In the genomic region with DNA sequence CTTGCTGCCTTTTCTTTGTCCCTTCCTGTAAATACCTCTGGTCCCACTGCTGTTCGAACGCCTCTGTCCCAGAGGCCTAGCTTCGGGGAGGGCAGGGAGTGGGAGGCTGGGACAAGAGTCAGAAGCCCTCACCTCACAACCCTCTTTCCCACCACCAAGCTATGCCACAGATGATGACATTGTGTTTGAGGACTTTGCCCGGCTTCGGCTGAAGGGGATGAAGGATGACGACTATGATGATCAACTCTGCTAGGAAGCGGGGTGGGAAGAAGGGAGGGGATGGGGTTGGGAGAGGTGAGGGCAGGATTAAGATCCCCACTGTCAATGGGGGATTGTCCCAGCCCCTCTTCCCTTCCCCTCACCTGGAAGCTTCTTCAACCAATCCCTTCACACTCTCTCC, we compare ENCODE assay signal across 19 cellular contexts. TPM values are rescaled to one million over a fixed set of nuclear protein-coding genes. Genes with fewer than 3 reads are reported as not detected.
DNase-seq lines count a peak whose midpoint lies in the region; ATAC-seq, FAIRE-seq and TF ChIP-seq lines count a peak whose summit lies in the region.
"Had no signal": no experiment of that assay in that cellular context is flagged by ENCODE, and none has a peak within 500 bp of the region (broad histone marks: within the 10 kb centered on the region; RNA-seq: fewer than 3 reads in every experiment).

No MANE protein-coding gene starts in this region.

- ATAC-seq in right cardiac atrium (no peak), WTC11 (no peak), lower lobe of right lung (no peak), HG03342 (IDR thresholded peaks at IDR 0.05; ENCODE audit: unreplicated experiment) (no peak)

- FAIRE-seq in frontal cortex (lab: Jason Lieb, UNC), result no peak
- FAIRE-seq: endometrium had no signal

- peak overlapping the region; percentile 21 for H3K27ac ChIP-seq in right cardiac atrium (ENCODE audit: low read length)
- peak overlapping the region in 1 of 2 donors; percentile 52 for H3K27ac ChIP-seq in right atrium auricular region
- peak overlapping the region; percentile 72 for H3K27ac ChIP-seq in lower lobe of right lung
- H3K27ac ChIP-seq: neural progenitor cell had no signal

- H3K27me3 ChIP-seq in right cardiac atrium (ENCODE audit: control insufficient read depth, insufficient read depth), result no peaks in the 10 kb centered on the region
- H3K27me3 ChIP-seq in right atrium auricular region, result no peaks in the 10 kb centered on the region
- no peaks in the 10 kb centered on the region for H3K27me3 ChIP-seq in lower lobe of right lung (ENCODE audit: low read depth)
- H3K27me3 ChIP-seq: MG63, neural progenitor cell had no signal

- H3K4me1 Mint-ChIP-seq in WTC11, result no peaks in the 10 kb centered on the region
- H3K4me1 Mint-ChIP-seq: neural progenitor cell had no signal

- H3K4me3 Mint-ChIP-seq in WTC11, result no peak overlapping the region
- H3K4me3 Mint-ChIP-seq: activated naive CD8-positive, alpha-beta T cell treated with anti-CD3 and anti-CD28 coated beads, Interleukin-2, amount 10 ng/mL, durations not matched to agents 7 days and 5 days; central memory CD8-positive, alpha-beta T cell; neural progenitor cell; stimulated activated naive B cell treated with anti-CD40 and anti-IgM and Interleukin-4, amounts not matched to agents 10 μg/mL and 1 μg/mL and 100 μg/mL, for 72 hours had no signal

- H3K36me3 Mint-ChIP-seq in WTC11, result peaks cover 27% of the 10 kb centered on the region

- 94% methylated on average over 7 of the region's 7 CpGs for WGBS in right cardiac atrium

- H3K4me3 ChIP-seq in right cardiac atrium (ENCODE audit: low read length) (no peak overlapping the region), right atrium auricular region (no peak overlapping the region), lower lobe of right lung (no peak overlapping the region)
- H3K4me3 ChIP-seq: lung, MG63, neural progenitor cell had no signal

- peaks cover 3% of the 10 kb centered on the region for H3K4me1 ChIP-seq in right cardiac atrium (ENCODE audit: control insufficient read depth, insufficient read depth, low read length)
- H3K4me1 ChIP-seq in right atrium auricular region, result peaks cover 0 to 9% of the 10 kb centered on the region in 2 donors
- H3K4me1 ChIP-seq in lower lobe of right lung, result peaks cover 16% of the 10 kb centered on the region
- H3K4me1 ChIP-seq: neural progenitor cell had no signal

- no peaks in the 10 kb centered on the region for H3K9me3 Mint-ChIP-seq in WTC11
- H3K9me3 Mint-ChIP-seq: activated naive CD8-positive, alpha-beta T cell treated with anti-CD3 and anti-CD28 coated beads, Interleukin-2, amount 10 ng/mL, durations not matched to agents 7 days and 5 days; central memory CD8-positive, alpha-beta T cell; neural progenitor cell had no signal

- TF ChIP-seq CTCF in right atrium auricular region (IDR thresholded peaks at IDR 0.05) (no peak), WTC11 (IDR thresholded peaks at IDR 0.05) (no peak), lower lobe of right lung (IDR thresholded peaks at IDR 0.05) (no peak)

- intact Hi-C loops in right cardiac atrium (cut with DNase I) (no loop called here), lower lobe of right lung (cut with DNase I) (no loop called here)

- H3K9me3 ChIP-seq in right cardiac atrium (ENCODE audit: control insufficient read depth, low read length) (no peaks in the 10 kb centered on the region), right atrium auricular region (no peaks in the 10 kb centered on the region), lower lobe of right lung (no peaks in the 10 kb centered on the region)
- H3K9me3 ChIP-seq: MG63, SK-N-SH had no signal

- CTCF ChIA-PET in WTC11 (lab: Charles Lee), result no interaction called here

- POLR2A ChIA-PET in WTC11 (lab: Charles Lee), result no interaction called here

- DNase-seq in right cardiac atrium (no peak), right atrium auricular region (ENCODE audit: low spot score) (no peak), WTC11 (ENCODE audit: low spot score) (no peak), lower lobe of right lung (peak; percentile 19), frontal cortex (ENCODE audit: low spot score in 2 of 2) (no peak), anterior cingulate cortex (lab: John Stamatoyannopoulos, UW) (no peak), CD1c-positive myeloid dendritic cell (ENCODE audit: extremely low spot score) (no peak)
- DNase-seq: activated naive CD8-positive, alpha-beta T cell treated with anti-CD3 and anti-CD28 coated beads, Interleukin-2, amount 10 ng/mL, durations not matched to agents 7 days and 5 days; DMS153; MG63; NCI-H187; NCI-H510A; SK-N-SH; stimulated activated naive B cell treated with anti-CD40 and anti-IgM and Interleukin-4, amounts not matched to agents 10 μg/mL and 1 μg/mL and 100 μg/mL, for 72 hours had no signal

- peaks cover 4% of the 10 kb centered on the region; the same call in 1 of the 2 replicates for H3K27me3 Mint-ChIP-seq in WTC11 (ENCODE audit: low read depth)
- H3K27me3 Mint-ChIP-seq: central memory CD8-positive, alpha-beta T cell; stimulated activated naive B cell treated with anti-CD40 and anti-IgM and Interleukin-4, amounts not matched to agents 10 μg/mL and 1 μg/mL and 100 μg/mL, for 72 hours had no signal

- H3K36me3 ChIP-seq in right atrium auricular region, result peaks cover 10% of the 10 kb centered on the region
- peaks cover 50% of the 10 kb centered on the region for H3K36me3 ChIP-seq in lower lobe of right lung
- H3K36me3 ChIP-seq: MG63, neural progenitor cell had no signal

- H3K27ac Mint-ChIP-seq in WTC11, result no peak overlapping the region
- H3K27ac Mint-ChIP-seq: neural progenitor cell had no signal

TF ChIP-seq in WTC11, 78 proteins besides CTCF, POLR2A, EP300 and RAD21:
- TF ChIP-seq GABPB1 (CRISPR knock-in tag; IDR thresholded peaks at IDR 0.05), result 0 out of 2 replicates have a peak, but pooled peaks have one; percentile 45
- TF ChIP-seq, protein P1, sequence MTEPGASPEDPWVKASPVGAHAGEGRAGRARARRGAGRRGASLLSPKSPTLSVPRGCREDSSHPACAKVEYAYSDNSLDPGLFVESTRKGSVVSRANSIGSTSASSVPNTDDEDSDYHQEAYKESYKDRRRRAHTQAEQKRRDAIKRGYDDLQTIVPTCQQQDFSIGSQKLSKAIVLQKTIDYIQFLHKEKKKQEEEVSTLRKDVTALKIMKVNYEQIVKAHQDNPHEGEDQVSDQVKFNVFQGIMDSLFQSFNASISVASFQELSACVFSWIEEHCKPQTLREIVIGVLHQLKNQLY (CRISPR knock-in tag; IDR thresholded peaks at IDR 0.05), result no peak

RNA-seq across cellular contexts. Expression of a gene that starts 10.4 kb away (rescaled TPM):
- total RNA-seq in right cardiac atrium (10 to 100 TPM; 21.6 to 35.1 (median 25.5) TPM), right atrium auricular region (10 to 100 TPM in 1 of 2 donors, 1 to 10 TPM in 1; 9.0 to 22.9 TPM), WTC11 (2021) (79.7 to 87.8 TPM (median 81.0 TPM) in 3 replicates), lower lobe of right lung (201 TPM), frontal cortex (16.3 TPM)
- 17.0 TPM for polyA plus RNA-seq in right cardiac atrium

RNA-seq across cellular contexts. Expression of a gene that starts 10.4 kb away (rescaled TPM):
- total RNA-seq in right cardiac atrium (10 to 100 TPM; 17.8 to 21.6 (median 21.0) TPM), right atrium auricular region (10 to 100 TPM; 25.1 to 31.2 TPM), WTC11 (2021) (18.6 to 21.3 TPM (median 21.2 TPM) in 3 replicates), lower lobe of right lung (22.9 TPM), frontal cortex (6.1 TPM)
- polyA plus RNA-seq in right cardiac atrium, result 47.6 TPM

RNA-seq across cellular contexts. Expression of a gene that starts 16.9 kb away (rescaled TPM):
- 10 to 100 TPM; 29.7 to 40.9 (median 36.7) TPM for total RNA-seq in right cardiac atrium
- polyA plus RNA-seq in right cardiac atrium, result 21.1 TPM
- total RNA-seq in right atrium auricular region, result 10 to 100 TPM; 14.6 to 22.3 TPM
- total RNA-seq in WTC11 (2021), result 177 to 218 TPM (median 178 TPM) in 3 replicates
- 37.4 TPM for total RNA-seq in lower lobe of right lung
- total RNA-seq in frontal cortex, result 24.5 TPM

RNA-seq across cellular contexts. Expression of a gene that starts 18.8 kb away (rescaled TPM):
- under 1 TPM; 0.20 to 0.53 (median 0.33) TPM for total RNA-seq in right cardiac atrium
- 0.23 TPM for polyA plus RNA-seq in right cardiac atrium
- total RNA-seq in right atrium auricular region, result under 1 TPM in 1 of 2 donors, not detected in 1; 0.31 TPM
- 0.39 to 0.71 TPM (median 0.63 TPM) in 3 replicates for total RNA-seq in WTC11 (2021)
- total RNA-seq in lower lobe of right lung, result 13.3 TPM
- not detected for total RNA-seq in frontal cortex

RNA-seq across cellular contexts. Expression of a gene that starts 18.9 kb away (rescaled TPM):
- total RNA-seq in right cardiac atrium, result 1 to 10 TPM; 5.0 to 6.3 (median 5.5) TPM
- polyA plus RNA-seq in right cardiac atrium, result 2.5 TPM
- total RNA-seq in right atrium auricular region, result 10 to 100 TPM in 1 of 2 donors, 1 to 10 TPM in 1; 5.2 to 12.4 TPM
- 3.2 to 3.8 TPM (median 3.5 TPM) in 3 replicates for total RNA-seq in WTC11 (2021)
- 249 TPM for total RNA-seq in lower lobe of right lung
- total RNA-seq in frontal cortex, result under 0.01 TPM
